14 cellular contexts compared by ENCODE assay signal in genomic region chr6:107108201-107108890, GRCh38. TPM values are rescaled to one million over a fixed set of nuclear protein-coding genes. Genes with fewer than 3 reads are reported as not detected.
DNase-seq lines count a peak whose midpoint lies in the region; ATAC-seq and TF ChIP-seq lines count a peak whose summit lies in the region.
"Had no signal": no experiment of that assay in that cellular context is flagged by ENCODE, and none has a peak within 500 bp of the region (broad histone marks: within the 10 kb centered on the region; RNA-seq: fewer than 3 reads in every experiment).

No MANE protein-coding gene starts in this region.

- no peaks in the 10 kb centered on the region for H3K36me3 ChIP-seq in Panc1 (ENCODE audit: control insufficient read depth, insufficient read depth, low read length)

- CTCF ChIA-PET in Panc1 (lab: Charles Lee): no interaction called here

- POLR2A ChIA-PET in Panc1 (lab: Charles Lee): interaction anchor here (0.6 kb wide), 2 partner anchors 63 to 373 kb away, joined by 3 to 6 read pairs; no protein-coding TSS in a partner anchor

- no peaks in the 10 kb centered on the region for H3K9me3 ChIP-seq in Panc1 (ENCODE audit: control insufficient read depth, insufficient read depth, low read depth, low read length)

- H3K27ac ChIP-seq in Panc1 (ENCODE audit: low read length): no peak overlapping the region

- no peak; the same call in 1 of the 2 replicates for ATAC-seq in Panc1
- ATAC-seq: activated CD8-positive, alpha-beta memory T cell treated with anti-CD3 and anti-CD28 coated beads, Interleukin-2, amount 10 ng/mL, durations not matched to agents 7 days and 5 days; naive thymus-derived CD8-positive, alpha-beta T cell; T-cell had no signal

- BruUV-seq in Panc1 (replicated peaks; lab: Mats Ljungman, UMichigan): TSS peak; percentile 37

- in situ Hi-C loops in Panc1 (cut with HindIII; ENCODE audit: low pct_unique_long_range_greater_than_20kb, low sequenced_read_pairs): no loop called here
- in situ Hi-C loops in ACHN (cut with HindIII; ENCODE audit: low pct_ligation_motif_present, low pct_unique_long_range_greater_than_20kb, low sequenced_read_pairs): no loop called here

- intact Hi-C loops in Panc1 (cut with micrococcal nuclease; ENCODE audit: unreplicated experiment) (no loop called here), posterior vena cava (cut with DNase I) (no loop called here)

- TF ChIP-seq CTCF in Panc1 (IDR thresholded peaks at IDR 0.05) (no peak), epithelial cell of proximal tubule (conservative IDR thresholded peaks at IDR 0.05; ENCODE audit: low read depth, low read length) (no peak)

- no peaks in the 10 kb centered on the region for H3K27me3 ChIP-seq in Panc1 (ENCODE audit: control insufficient read depth, insufficient read depth, low read length)

- peak; percentile 74 for DNase-seq in HK-2 (ENCODE audit: unreplicated experiment)
- no peak for DNase-seq in Panc1 (ENCODE audit: low read depth, low spot score)
- peak; percentile 20 for DNase-seq in epithelial cell of proximal tubule (ENCODE audit: low read depth)
- DNase-seq in posterior vena cava (ENCODE audit: low spot score): peak; percentile 42
- DNase-seq in ACHN: no peak
- no peak for DNase-seq in activated CD4-positive, CD25-positive, alpha-beta regulatory T cell (lab: John Stamatoyannopoulos, UW)
- DNase-seq in NCI-H526 (lab: John Stamatoyannopoulos, UW): no peak
- DNase-seq: activated CD8-positive, alpha-beta memory T cell treated with anti-CD3 and anti-CD28 coated beads, Interleukin-2, amount 10 ng/mL, durations not matched to agents 7 days and 5 days; activated naive CD4-positive, alpha-beta T cell; MM.1S; naive thymus-derived CD8-positive, alpha-beta T cell; NCI-H2081 treated with DMSO at 0.1 percent for 48 hours; NCI-H748 treated with DMSO at 0.1 percent for 48 hours; T-cell had no signal

- peaks cover under 1% of the 10 kb centered on the region for H3K4me1 ChIP-seq in Panc1 (ENCODE audit: control insufficient read depth, insufficient read depth, low read length)

- no peak overlapping the region for H3K4me3 ChIP-seq in Panc1 (ENCODE audit: low read depth in 2 of 2, low read length in 2 of 2)
- no peak overlapping the region for H3K4me3 ChIP-seq in epithelial cell of proximal tubule (ENCODE audit: low read depth, low read length)

RNA-seq across cellular contexts. Expression of gene BEND3, which starts 7.0 kb away (rescaled TPM):
- total RNA-seq in Panc1 (2021; ENCODE audit: unreplicated experiment): 9.9 TPM
- 4.1 TPM for polyA plus RNA-seq in Panc1 (2012; ENCODE audit: insufficient read length)
- total RNA-seq in epithelial cell of proximal tubule: 2.8 and 3.8 TPM in 2 replicates
- 1 to 10 TPM; 1.5 to 1.8 TPM for total RNA-seq in posterior vena cava

Comparison
In these comparisons a context has a peak if more than half of its experiments do, and no peak if none do; other contexts are left out.
1. DNase-seq: peak in HK-2 (single experiment), epithelial cell of proximal tubule (single experiment) and posterior vena cava (single experiment); none in Panc1 (single experiment), ACHN (single experiment), activated CD4-positive, CD25-positive, alpha-beta regulatory T cell (0 of 4) and NCI-H526 (0 of 2).